16 cellular contexts compared by ENCODE assay signal in the genomic region with DNA sequence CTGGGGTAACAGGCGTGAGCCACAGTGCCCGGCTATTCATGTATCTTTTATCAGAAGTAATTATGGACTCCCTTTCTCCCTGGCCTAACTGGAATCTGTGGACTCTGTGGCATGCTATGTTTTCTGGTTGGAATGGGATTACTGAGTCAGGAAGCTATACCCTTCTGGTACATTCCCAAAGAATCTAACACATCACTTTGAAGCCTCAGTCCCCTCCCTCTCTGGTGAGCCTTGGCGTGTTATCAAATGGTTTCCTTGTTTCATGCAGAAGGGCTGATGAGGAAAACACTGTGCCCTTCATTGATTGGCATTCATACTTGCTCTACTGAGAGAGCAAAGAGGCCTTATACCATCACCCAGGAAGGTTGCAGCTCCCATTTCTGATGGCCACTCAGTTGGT.
"Had no signal": no experiment of that assay in that cellular context is flagged by ENCODE, and none has a peak within 500 bp of the region (broad histone marks: within the 10 kb centered on the region; RNA-seq: fewer than 3 reads in every experiment).

No MANE protein-coding gene starts in this region.

- H3K9ac ChIP-seq: parathyroid adenoma had no signal

- H3K36me3 Mint-ChIP-seq: activated CD4-positive, alpha-beta memory T cell treated with anti-CD3 and anti-CD28 coated beads for 36 hours; activated CD8-positive, alpha-beta memory T cell treated with anti-CD3 and anti-CD28 coated beads, Interleukin-2, amount 10 ng/mL, durations not matched to agents 7 days and 5 days; activated naive CD8-positive, alpha-beta T cell treated with anti-CD3 and anti-CD28 coated beads, Interleukin-2, amount 10 ng/mL, durations not matched to agents 7 days and 5 days; natural killer cell had no signal

- H3K4me3 Mint-ChIP-seq: activated CD4-positive, alpha-beta memory T cell treated with anti-CD3 and anti-CD28 coated beads for 36 hours; activated CD4-positive, alpha-beta T cell treated with anti-CD3 and anti-CD28 coated beads for 36 hours; activated CD8-positive, alpha-beta memory T cell treated with anti-CD3 and anti-CD28 coated beads, Interleukin-2, amount 10 ng/mL, durations not matched to agents 7 days and 5 days; activated naive CD8-positive, alpha-beta T cell treated with anti-CD3 and anti-CD28 coated beads, Interleukin-2, amount 10 ng/mL, durations not matched to agents 7 days and 5 days; natural killer cell had no signal

- ATAC-seq: activated CD4-positive, alpha-beta T cell treated with anti-CD3 and anti-CD28 coated beads for 36 hours; activated CD8-positive, alpha-beta memory T cell treated with anti-CD3 and anti-CD28 coated beads, Interleukin-2, amount 10 ng/mL, durations not matched to agents 7 days and 5 days; esophagus mucosa; gastroesophageal sphincter; heart right ventricle; natural killer cell had no signal

- H3K4me1 ChIP-seq: parathyroid adenoma had no signal

- H3K9me3 ChIP-seq: gastroesophageal sphincter, heart right ventricle, left ventricle myocardium inferior, neutrophil, tibial artery had no signal

- H3K9me3 Mint-ChIP-seq: activated CD4-positive, alpha-beta memory T cell treated with anti-CD3 and anti-CD28 coated beads for 36 hours; activated naive CD8-positive, alpha-beta T cell treated with anti-CD3 and anti-CD28 coated beads, Interleukin-2, amount 10 ng/mL, durations not matched to agents 7 days and 5 days; natural killer cell had no signal

- H3K27me3 Mint-ChIP-seq: activated CD4-positive, alpha-beta memory T cell treated with anti-CD3 and anti-CD28 coated beads for 36 hours; activated CD4-positive, alpha-beta T cell treated with anti-CD3 and anti-CD28 coated beads for 36 hours; activated naive CD8-positive, alpha-beta T cell treated with anti-CD3 and anti-CD28 coated beads, Interleukin-2, amount 10 ng/mL, durations not matched to agents 7 days and 5 days had no signal

- H3K27ac ChIP-seq: coronary artery, gastroesophageal sphincter, heart right ventricle, left ventricle myocardium inferior, neutrophil, parathyroid adenoma had no signal

- H3K4me3 ChIP-seq: coronary artery, gastroesophageal sphincter, heart right ventricle, left ventricle myocardium inferior, tibial artery had no signal

- H3K79me2 ChIP-seq: parathyroid adenoma had no signal

- H2AFZ ChIP-seq: parathyroid adenoma had no signal

- H3K4me1 Mint-ChIP-seq: activated CD4-positive, alpha-beta T cell treated with anti-CD3 and anti-CD28 coated beads for 36 hours; activated CD8-positive, alpha-beta memory T cell treated with anti-CD3 and anti-CD28 coated beads, Interleukin-2, amount 10 ng/mL, durations not matched to agents 7 days and 5 days; activated naive CD8-positive, alpha-beta T cell treated with anti-CD3 and anti-CD28 coated beads, Interleukin-2, amount 10 ng/mL, durations not matched to agents 7 days and 5 days; natural killer cell had no signal

- H3K36me3 ChIP-seq: gastroesophageal sphincter, heart right ventricle, left ventricle myocardium inferior, neutrophil, tibial artery had no signal

- H3K27ac Mint-ChIP-seq: activated CD4-positive, alpha-beta memory T cell treated with anti-CD3 and anti-CD28 coated beads for 36 hours; activated CD4-positive, alpha-beta T cell treated with anti-CD3 and anti-CD28 coated beads for 36 hours; activated CD8-positive, alpha-beta memory T cell treated with anti-CD3 and anti-CD28 coated beads, Interleukin-2, amount 10 ng/mL, durations not matched to agents 7 days and 5 days; activated naive CD8-positive, alpha-beta T cell treated with anti-CD3 and anti-CD28 coated beads, Interleukin-2, amount 10 ng/mL, durations not matched to agents 7 days and 5 days; natural killer cell had no signal

- H3K27me3 ChIP-seq: heart right ventricle, neutrophil, tibial artery had no signal

- DNase-seq: activated CD4-positive, alpha-beta memory T cell treated with anti-CD3 and anti-CD28 coated beads for 36 hours; activated CD4-positive, alpha-beta T cell treated with anti-CD3 and anti-CD28 coated beads for 36 hours; activated CD8-positive, alpha-beta memory T cell treated with anti-CD3 and anti-CD28 coated beads, Interleukin-2, amount 10 ng/mL, durations not matched to agents 7 days and 5 days; activated naive CD8-positive, alpha-beta T cell treated with anti-CD3 and anti-CD28 coated beads, Interleukin-2, amount 10 ng/mL, durations not matched to agents 7 days and 5 days; effector CD4-positive, alpha-beta T cell; heart right ventricle; left ventricle myocardium inferior; mammary epithelial cell; natural killer cell; stimulated activated naive CD4-positive, alpha-beta T cell treated with Interleukin-2 at 50 U/mL for 16 hours; tibial artery had no signal
